ENCODE assay signal across 37 cellular contexts in genomic region chr14:93999573-93999972, GRCh38. TPM values are rescaled to one million over a fixed set of nuclear protein-coding genes. Genes with fewer than 3 reads are reported as not detected.
A peak's percentile ranks its signal among the peaks of the same experiment; 100 is the strongest.
DNase-seq lines count a peak whose midpoint lies in the region; ATAC-seq and TF ChIP-seq lines count a peak whose summit lies in the region.
"Had no signal": no experiment of that assay in that cellular context is flagged by ENCODE, and none has a peak within 500 bp of the region (broad histone marks: within the 10 kb centered on the region; RNA-seq: fewer than 3 reads in every experiment).

No MANE protein-coding gene starts in this region.

- CTCF ChIA-PET in mammary epithelial cell (lab: Charles Lee; ENCODE audit: low non-redundant PET): no interaction called here

- BruUV-seq in mammary epithelial cell (replicated peaks; lab: Mats Ljungman, UMichigan): no TSS peak

- H2AFZ ChIP-seq in mammary epithelial cell (ENCODE audit: low read depth, low read length): no peak overlapping the region

- 81% methylated on average over 7 of the region's 8 CpGs for WGBS in mammary epithelial cell (ENCODE audit: low coverage, missing lambda C conversion rate)
- 71 to 72% methylated on average over 7 to 8 of the region's 8 CpGs for WGBS in tibial nerve, 2 donors

- no peaks in the 10 kb centered on the region for H3K9me3 ChIP-seq in mammary epithelial cell (replicated peaks; ENCODE audit: insufficient read depth, low read length)
- no peaks in the 10 kb centered on the region for H3K9me3 ChIP-seq in WERI-Rb-1 (ENCODE audit: severe bottlenecking)
- no peaks in the 10 kb centered on the region for H3K9me3 ChIP-seq in gastrocnemius medialis
- H3K9me3 ChIP-seq in tibial nerve: no peaks in the 10 kb centered on the region
- H3K9me3 ChIP-seq: Caco-2, colonic mucosa, esophagus muscularis mucosa, left ventricle myocardium inferior, SK-N-SH, spleen, suprapubic skin, uterus had no signal

- dilution Hi-C loops in mammary epithelial cell (cut with HindIII; ENCODE audit: low sequenced_read_pairs): no loop called here

- H3K4me1 ChIP-seq in mammary epithelial cell (ENCODE audit: insufficient read depth, low read length) (peaks cover 30% of the 10 kb centered on the region), gastrocnemius medialis (peaks cover 49 to 53% of the 10 kb centered on the region in 2 donors), tibial nerve (peaks cover 0 to 16% (median 0%) of the 10 kb centered on the region in 4 donors)
- H3K4me1 ChIP-seq: colonic mucosa, uterus had no signal

- H4K20me1 ChIP-seq in mammary epithelial cell (ENCODE audit: insufficient read depth, low read length): no peaks in the 10 kb centered on the region

- TF ChIP-seq POLR2A in gastrocnemius medialis (IDR thresholded peaks at IDR 0.05) (no peak), tibial nerve (IDR thresholded peaks at IDR 0.05) (no peak)

- no peak overlapping the region for H3K9ac ChIP-seq in mammary epithelial cell (ENCODE audit: insufficient read depth, low read length)
- H3K9ac ChIP-seq: SK-N-SH had no signal

- ATAC-seq in gastrocnemius medialis: no peak
- no peak for ATAC-seq in HG02759 (IDR thresholded peaks at IDR 0.05; ENCODE audit: unreplicated experiment)
- ATAC-seq: effector memory CD8-positive, alpha-beta T cell; natural killer cell; stimulated activated effector memory CD8-positive, alpha-beta T cell treated with anti-CD3 and anti-CD28 coated beads, Interleukin-12 subunit alpha, Interleukin-12 subunit beta, amount 100 ng/mL, for 72 hours had no signal

- H3K36me3 ChIP-seq in mammary epithelial cell (ENCODE audit: insufficient read depth, low read length) (no peaks in the 10 kb centered on the region), WERI-Rb-1 (no peaks in the 10 kb centered on the region), gastrocnemius medialis (no peaks in the 10 kb centered on the region), tibial nerve (no peaks in the 10 kb centered on the region)
- H3K36me3 ChIP-seq: colonic mucosa, esophagus muscularis mucosa, left ventricle myocardium inferior, spleen, suprapubic skin, uterus had no signal

- no peaks in the 10 kb centered on the region for H3K79me2 ChIP-seq in mammary epithelial cell (ENCODE audit: insufficient read depth, low read length)

- H3K27ac ChIP-seq in mammary epithelial cell (ENCODE audit: insufficient read depth, low read depth, low read length) (no peak overlapping the region), WERI-Rb-1 (no peak overlapping the region), gastrocnemius medialis (peak overlapping the region; percentile 97 to 100 (median 97)), tibial nerve (no peak overlapping the region)
- H3K27ac ChIP-seq: colonic mucosa, esophagus muscularis mucosa, left ventricle myocardium inferior, spleen, suprapubic skin, uterus had no signal

- no peak for TF ChIP-seq EP300 in tibial nerve (IDR thresholded peaks at IDR 0.05)

- in situ Hi-C loops in T47D (cut with HindIII; ENCODE audit: low pct_unique_long_range_greater_than_20kb, low sequenced_read_pairs): no loop called here
- in situ Hi-C loops in mammary epithelial cell (cut with MboI; ENCODE audit: low sequenced_read_pairs in 2 of 2): no loop called here
- in situ Hi-C loops in GM13977 (cut with MboI; ENCODE audit: low pct_unique_long_range_greater_than_20kb, low sequenced_read_pairs, unreplicated experiment): no loop called here
- in situ Hi-C loops in gastrocnemius medialis (cut with MboI; ENCODE audit: low sequenced_read_pairs in 4 of 4): loop anchor here in 2 of 4 donors (5.0 to 10.0 kb wide), 2 partner anchors 55 to 57 kb away; no protein-coding TSS in a partner anchor

- DNase-seq in T47D (ENCODE audit: low read depth in 1 of 2, low spot score in 1 of 2) (peak; percentile 63 to 91), mammary epithelial cell (no peak), GM13977 (ENCODE audit: low spot score) (no peak), WERI-Rb-1 (no peak), gastrocnemius medialis (no peak), tibial nerve (ENCODE audit: low spot score in 2 of 2) (no peak)
- DNase-seq: activated B cell treated with CpG ODN at 0.5 μM for 24 hours; activated CD4-positive, alpha-beta T cell treated with anti-CD3 and anti-CD28 coated beads, Interleukin-2, amount 50 U/mL, for 48 hours; activated T-cell treated with anti-CD3 and anti-CD28 coated beads for 4 hours; amygdala; C1 segment of cervical spinal cord; Caco-2; colonic mucosa; DMS79; effector memory CD8-positive, alpha-beta T cell; foreskin melanocyte; hypothalamus; KBM-7; left ventricle myocardium inferior; midbrain; MM.1S; natural killer cell; NCI-H1417 treated with DMSO at 0.1 percent for 48 hours; NCI-H2107; NCI-H526; RPMI8226; SK-N-SH; spleen; stimulated activated CD4-positive, alpha-beta T cell treated with anti-CD3 and anti-CD28 coated beads, Interleukin-2, amount 100 ng/mL, for 48 hours; T-helper 9 cell; uterus had no signal

- intact Hi-C loops in mammary epithelial cell (cut with micrococcal nuclease): no loop called here
- intact Hi-C loops in gastrocnemius medialis (cut with DNase I; ENCODE audit: low total_unique reads): loop anchor here (5.0 kb wide), 1 partner anchor 42 kb away; no protein-coding TSS in a partner anchor

- H3K4me2 ChIP-seq in mammary epithelial cell (ENCODE audit: insufficient read depth, low read depth, low read length): no peak overlapping the region
- H3K4me2 ChIP-seq: SK-N-SH had no signal

- H3K4me3 ChIP-seq in mammary epithelial cell (replicated peaks in 1 of 3; ENCODE audit: insufficient read depth in 1 of 3, low read depth in 2 of 3, low read length in 3 of 3) (no peak overlapping the region), WERI-Rb-1 (ENCODE audit: low read depth, low read length) (no peak overlapping the region), gastrocnemius medialis (no peak overlapping the region), tibial nerve (no peak overlapping the region)
- H3K4me3 ChIP-seq: colonic mucosa, esophagus muscularis mucosa, left ventricle myocardium inferior, spleen, suprapubic skin, uterus had no signal

- TF ChIP-seq CTCF in mammary epithelial cell (conservative IDR thresholded peaks at IDR 0.05 in 1 of 2, IDR thresholded peaks at IDR 0.05 in 1 of 2; ENCODE audit: extremely low read depth in 1 of 2, insufficient read depth in 1 of 2, low read depth in 1 of 2, low read length in 2 of 2): no peak
- peak; percentile 5 for TF ChIP-seq CTCF in GM13977 (IDR thresholded peaks at IDR 0.05; ENCODE audit: extremely low read depth, insufficient read depth, missing control alignments)
- peak; percentile 40 for TF ChIP-seq CTCF in WERI-Rb-1 (IDR thresholded peaks at IDR 0.05; ENCODE audit: low read depth, low read length)
- no peak for TF ChIP-seq CTCF in gastrocnemius medialis (IDR thresholded peaks at IDR 0.05 in 4 of 5, conservative IDR thresholded peaks at IDR 0.05 in 1 of 5)
- no peak for TF ChIP-seq CTCF in tibial nerve (IDR thresholded peaks at IDR 0.05)

- H3K27me3 ChIP-seq in mammary epithelial cell (ENCODE audit: insufficient read depth, low read length): no peaks in the 10 kb centered on the region
- no peaks in the 10 kb centered on the region for H3K27me3 ChIP-seq in WERI-Rb-1 (ENCODE audit: insufficient read depth, low read depth, severe bottlenecking)
- H3K27me3 ChIP-seq in gastrocnemius medialis: no peaks in the 10 kb centered on the region
- H3K27me3 ChIP-seq in tibial nerve: peaks cover 0 to 4% of the 10 kb centered on the region in 2 donors
- H3K27me3 ChIP-seq: colonic mucosa, uterus had no signal

RNA-seq across cellular contexts. Expression of gene CCDC197, which starts 2.5 kb away (rescaled TPM):
- total RNA-seq in mammary epithelial cell (not detected), gastrocnemius medialis (under 1 TPM in 2 of 4 donors, not detected in 2; 0.56 to 0.61 TPM), tibial nerve (not detected)
- not detected for polyA plus RNA-seq in mammary epithelial cell
- not detected for polyA minus RNA-seq in mammary epithelial cell
- total RNA-seq: activated B cell treated with CpG ODN at 0.5 μM for 24 hours, bronchial epithelial cell, Caco-2, colonic mucosa, esophagus muscularis mucosa, natural killer cell, osteocyte, spleen, suprapubic skin, uterus had no signal
- polyA plus RNA-seq: SK-N-SH, spleen had no signal

RNA-seq across cellular contexts. Expression of gene ASB2, which starts 23.2 kb away (rescaled TPM):
- total RNA-seq in mammary epithelial cell (under 1 TPM; 0.17 to 0.19 TPM), gastrocnemius medialis (100 to 1,000 TPM; 335 to 819 (median 539) TPM), tibial nerve (1 to 10 TPM in 2 of 4 donors, under 1 TPM in 1, not detected in 1; 0.60 to 2.1 (median 1.8) TPM)
- 0.92 TPM for polyA plus RNA-seq in mammary epithelial cell
- polyA minus RNA-seq in mammary epithelial cell: not detected
- total RNA-seq: Caco-2 had no signal

RNA-seq across cellular contexts. Expression of gene OTUB2, which starts 26.6 kb away (rescaled TPM):
- total RNA-seq in mammary epithelial cell (1 to 10 TPM; 3.7 to 4.8 TPM), gastrocnemius medialis (under 1 TPM in 1 of 4 donors, not detected in 3; 0.11 TPM), tibial nerve (under 1 TPM in 3 of 4 donors, not detected in 1; 0.21 to 0.66 (median 0.60) TPM)
- polyA plus RNA-seq in mammary epithelial cell: 4.6 TPM
- 12.4 TPM for polyA minus RNA-seq in mammary epithelial cell
- total RNA-seq: activated B cell treated with CpG ODN at 0.5 μM for 24 hours had no signal

Comparison
In these comparisons a context has a peak if more than half of its experiments do, and no peak if none do; other contexts are left out.
1. DNase-seq: peak in T47D (2 of 2); none in mammary epithelial cell (single experiment), GM13977 (single experiment), WERI-Rb-1 (single experiment), gastrocnemius medialis (0 of 2) and tibial nerve (0 of 2).
2. H3K27ac ChIP-seq: peak in gastrocnemius medialis (4 of 4); none in mammary epithelial cell (single experiment), WERI-Rb-1 (single experiment) and tibial nerve (0 of 4).
3. CTCF ChIP-seq: peak in GM13977 (single experiment) and WERI-Rb-1 (single experiment); none in mammary epithelial cell (0 of 2), gastrocnemius medialis (0 of 5) and tibial nerve (0 of 5).
4. RNA of gene ASB2, which starts 23.2 kb away (total RNA-seq): 335 to 819 TPM in gastrocnemius medialis; 0.60 to 2.1 TPM in tibial nerve and 0.17 to 0.19 TPM in mammary epithelial cell; every median in the first group is over 100 times any median in the second.